ENCODE assay signal across 18 cellular contexts in the genomic region with DNA sequence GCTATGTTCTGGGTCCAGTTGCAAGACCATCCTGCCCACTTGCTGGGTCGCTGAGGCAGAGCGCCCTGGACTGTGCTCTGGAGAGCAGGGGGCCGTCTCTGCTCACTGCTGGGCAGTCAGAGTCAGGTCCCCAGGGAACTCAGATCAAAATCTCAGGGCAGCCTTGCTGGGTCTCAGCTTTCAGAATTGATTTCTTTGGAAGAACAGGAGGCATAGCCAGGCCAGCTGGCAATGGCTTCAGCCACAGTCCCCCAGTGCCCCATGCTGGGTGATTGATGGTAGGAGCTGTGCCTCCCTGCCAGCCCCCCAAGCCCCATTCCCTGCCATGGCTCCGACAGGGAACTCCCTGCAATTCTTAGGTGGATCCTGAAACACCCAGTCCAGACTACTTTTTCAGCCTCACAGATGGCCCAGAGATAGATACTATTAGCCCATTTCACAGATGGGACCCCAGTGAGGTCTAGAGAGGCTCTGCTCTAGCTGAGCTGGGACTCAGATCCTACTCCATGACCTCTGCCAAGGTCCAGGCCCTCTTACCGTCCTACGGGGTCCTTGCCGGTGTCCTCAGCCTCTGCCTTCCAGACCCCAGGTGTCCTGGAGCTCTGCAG. TPM values are rescaled to one million over a fixed set of nuclear protein-coding genes. Genes with fewer than 3 reads are reported as not detected.
A peak's percentile ranks its signal among the peaks of the same experiment; 100 is the strongest.
DNase-seq lines count a peak whose midpoint lies in the region; ATAC-seq, FAIRE-seq and TF ChIP-seq lines count a peak whose summit lies in the region.
"Had no signal": no experiment of that assay in that cellular context is flagged by ENCODE, and none has a peak within 500 bp of the region (broad histone marks: within the 10 kb centered on the region; RNA-seq: fewer than 3 reads in every experiment).

No MANE protein-coding gene starts in this region.

- H3K36me3 Mint-ChIP-seq in activated naive CD8-positive, alpha-beta T cell treated with anti-CD3 and anti-CD28 coated beads, Interleukin-2, amount 50 U/mL, for 24 hours (ENCODE audit: low read depth): no peaks in the 10 kb centered on the region

- H3K9me3 ChIP-seq in endothelial cell of umbilical vein (replicated peaks; ENCODE audit: control insufficient read depth, insufficient read depth, low read length) (no peaks in the 10 kb centered on the region), neuronal stem cell (replicated peaks in 1 of 2; ENCODE audit: control insufficient read depth in 2 of 2, insufficient read depth in 1 of 2, low read depth in 1 of 2, low read length in 2 of 2) (peaks cover 8 to 9% of the 10 kb centered on the region in 2 donors), upper lobe of left lung (peaks cover 0 to 4% (median 0%) of the 10 kb centered on the region in 4 donors)

- H3K9ac ChIP-seq in endothelial cell of umbilical vein (replicated peaks; ENCODE audit: extremely low read depth, insufficient read depth, low read length): peak overlapping the region; percentile 87
- H3K9ac ChIP-seq in neuronal stem cell (ENCODE audit: low read depth, low read length, poor library complexity): no peak overlapping the region

- peaks cover 59% of the 10 kb centered on the region for H3K79me2 ChIP-seq in endothelial cell of umbilical vein (ENCODE audit: control insufficient read depth, insufficient read depth, low read length)

- H3K4me1 Mint-ChIP-seq in activated naive CD8-positive, alpha-beta T cell treated with anti-CD3 and anti-CD28 coated beads, Interleukin-2, amount 50 U/mL, for 24 hours: no peaks in the 10 kb centered on the region

- POLR2A ChIA-PET in endothelial cell of umbilical vein (lab: Charles Lee): interaction anchor here (2.5 to 3.1 kb wide), 2 partner anchors 11 to 12 kb away, joined by 11 to 13 read pairs; partner anchors contain the start of gene ADIRF

- H3K4ac ChIP-seq in neuronal stem cell (ENCODE audit: low read length): no peak overlapping the region

- H2BK120ac ChIP-seq in neuronal stem cell (ENCODE audit: low read depth, low read length): peak overlapping the region; percentile 82

- intact Hi-C loops in endothelial cell of umbilical vein (cut with micrococcal nuclease): loop anchor here (2.0 to 10.0 kb wide), 3 partner anchors 14 to 1928 kb away; partner anchors contain the start of gene STAMBPL1

- no peaks in the 10 kb centered on the region for H4K20me1 ChIP-seq in endothelial cell of umbilical vein (replicated peaks; ENCODE audit: control insufficient read depth, extremely low read depth, insufficient read depth, low read length)

- no peak overlapping the region for H2BK5ac ChIP-seq in neuronal stem cell (ENCODE audit: low read length)

- ATAC-seq in upper lobe of left lung (ENCODE audit: low FRiP score in 2 of 2) (no peak), GM21528 (IDR thresholded peaks at IDR 0.05; ENCODE audit: low FRiP score, unreplicated experiment) (no peak)
- ATAC-seq in activated naive CD8-positive, alpha-beta T cell treated with anti-CD3 and anti-CD28 coated beads, Interleukin-2, amount 50 U/mL, for 24 hours: no peak

- DNase-seq in NCI-H82 (lab: John Stamatoyannopoulos, UW) (peak; percentile 14), NCI-H82 treated with DMSO at 0.1 percent for 48 hours (lab: John Stamatoyannopoulos, UW; ENCODE audit: unreplicated experiment) (no peak), endothelial cell of umbilical vein (ENCODE audit: low read depth, low spot score) (no peak), neuronal stem cell (ENCODE audit: low spot score) (no peak), upper lobe of left lung (no peak)
- DNase-seq in activated naive CD8-positive, alpha-beta T cell treated with anti-CD3 and anti-CD28 coated beads, Interleukin-2, amount 50 U/mL, for 24 hours: no peak
- no peak for DNase-seq in NK-92 treated with Interleukin-12 subunit alpha and Interleukin-12 subunit beta, amount 100 ng/mL, for 24 hours (lab: John Stamatoyannopoulos, UW)
- DNase-seq: activated CD4-positive, alpha-beta T cell treated with anti-CD3 and anti-CD28 coated beads, Interleukin-2, amount 50 U/mL, for 4 hours; NCI-H1048; NCI-H226; PC-9; stimulated activated naive CD4-positive, alpha-beta T cell treated with Interleukin-2 at 50 U/mL for 16 hours had no signal

- H3K9me1 ChIP-seq in endothelial cell of umbilical vein (replicated peaks; ENCODE audit: control insufficient read depth, extremely low read depth, insufficient read depth, low read length): no peaks in the 10 kb centered on the region

- H3K36me3 ChIP-seq in endothelial cell of umbilical vein (ENCODE audit: control insufficient read depth in 2 of 2, extremely low read depth in 1 of 2, insufficient read depth in 2 of 2, low read length in 2 of 2) (no peaks in the 10 kb centered on the region), neuronal stem cell (replicated peaks in 1 of 2; ENCODE audit: control insufficient read depth in 2 of 2, insufficient read depth in 2 of 2, low read length in 2 of 2) (no peaks in the 10 kb centered on the region), upper lobe of left lung (no peaks in the 10 kb centered on the region)

- H3K27me3 ChIP-seq in endothelial cell of umbilical vein (ENCODE audit: control insufficient read depth in 2 of 2, insufficient read depth in 2 of 2, low read length in 2 of 2) (no peaks in the 10 kb centered on the region), neuronal stem cell (ENCODE audit: control insufficient read depth in 3 of 3, insufficient read depth in 3 of 3, low read depth in 1 of 3, low read length in 3 of 3) (no peaks in the 10 kb centered on the region), upper lobe of left lung (no peaks in the 10 kb centered on the region)

- no peak overlapping the region for H3K4me3 Mint-ChIP-seq in activated naive CD8-positive, alpha-beta T cell treated with anti-CD3 and anti-CD28 coated beads, Interleukin-2, amount 50 U/mL, for 24 hours

- H3K23ac ChIP-seq in neuronal stem cell (ENCODE audit: low read depth, low read length, poor library complexity): no peak overlapping the region

- H2AK5ac ChIP-seq in neuronal stem cell (ENCODE audit: low read depth, low read length): peak overlapping the region; percentile 99

- H4K91ac ChIP-seq in neuronal stem cell (ENCODE audit: low read depth, low read length, poor library complexity): no peak overlapping the region

- WGBS in neuronal stem cell (ENCODE audit: extremely low coverage in 2 of 2, insufficient read length in 2 of 2, insufficient replicate concordance in 1 of 2), 2 donors: no CpG with 5 or more reads among the region's 7 CpGs
- WGBS in upper lobe of left lung, 2 donors: 75% methylated on average over 5 of the region's 7 CpGs; no CpG with 5 or more reads in 1 of the 2 donors

- peak overlapping the region; percentile 34 for H2BK15ac ChIP-seq in neuronal stem cell (ENCODE audit: low read length)

- no peak for TF ChIP-seq EP300 in upper lobe of left lung (IDR thresholded peaks at IDR 0.05)

- H3K27me3 Mint-ChIP-seq in activated naive CD8-positive, alpha-beta T cell treated with anti-CD3 and anti-CD28 coated beads, Interleukin-2, amount 50 U/mL, for 24 hours: no peaks in the 10 kb centered on the region

- H3K79me1 ChIP-seq in neuronal stem cell (ENCODE audit: low read depth, low read length): peaks cover 1% of the 10 kb centered on the region

- BruUV-seq in endothelial cell of umbilical vein (replicated peaks; lab: Mats Ljungman, UMichigan): TSS peak; percentile 75

- H3K4me3 ChIP-seq in endothelial cell of umbilical vein (replicated peaks in 1 of 3; ENCODE audit: insufficient read depth in 1 of 3, low read depth in 1 of 3, low read length in 3 of 3): peak overlapping the region; percentile 32 to 81 (median 65)
- no peak overlapping the region for H3K4me3 ChIP-seq in neuronal stem cell (ENCODE audit: low read length in 2 of 2)
- peak overlapping the region; percentile 27 to 47 (median 38) for H3K4me3 ChIP-seq in upper lobe of left lung
- H3K4me3 ChIP-seq: PC-9 had no signal

- no peak for TF ChIP-seq CTCF in endothelial cell of umbilical vein (IDR thresholded peaks at IDR 0.05; ENCODE audit: extremely low read depth in 1 of 2, insufficient read depth in 1 of 2, low read depth in 1 of 2, low read length in 2 of 2)
- TF ChIP-seq CTCF in upper lobe of left lung (IDR thresholded peaks at IDR 0.05): no peak

- H3K14ac ChIP-seq in neuronal stem cell (ENCODE audit: low read length): peak overlapping the region; percentile 87

- no peak overlapping the region for H4K8ac ChIP-seq in neuronal stem cell (ENCODE audit: low read depth, low read length)

- H3K4me2 ChIP-seq in endothelial cell of umbilical vein (ENCODE audit: insufficient read depth, low read length) (peak overlapping the region; percentile 47), neuronal stem cell (ENCODE audit: insufficient read depth, low read length, poor library complexity, severe bottlenecking) (no peak overlapping the region)
- H3K4me2 ChIP-seq: PC-9 had no signal

- H2BK12ac ChIP-seq in neuronal stem cell (ENCODE audit: low read length): peak overlapping the region; percentile 66

- peak overlapping the region; percentile 44 for H3K18ac ChIP-seq in neuronal stem cell (ENCODE audit: low read length)

- peak; percentile 71 for FAIRE-seq in endothelial cell of umbilical vein (lab: Jason Lieb, UNC)
- FAIRE-seq: bronchial epithelial cell had no signal

- CTCF ChIA-PET in endothelial cell of umbilical vein (lab: Charles Lee): interaction anchor here (0.9 to 8.7 kb wide), 3 partner anchors 11 to 136 kb away, joined by 3 to 325 read pairs (median 110); partner anchors contain the start of gene ADIRF

- H3K27ac ChIP-seq in endothelial cell of umbilical vein (ENCODE audit: insufficient read depth, low read depth, low read length) (peak overlapping the region; percentile 98), neuronal stem cell (replicated peaks; ENCODE audit: low read length) (no peak overlapping the region), upper lobe of left lung (peak overlapping the region; percentile 81 to 90 (median 85))
- H3K27ac ChIP-seq: PC-9 had no signal

- peaks cover 12% of the 10 kb centered on the region for H3K9me3 Mint-ChIP-seq in activated naive CD8-positive, alpha-beta T cell treated with anti-CD3 and anti-CD28 coated beads, Interleukin-2, amount 50 U/mL, for 24 hours

- H3K27ac Mint-ChIP-seq in activated naive CD8-positive, alpha-beta T cell treated with anti-CD3 and anti-CD28 coated beads, Interleukin-2, amount 50 U/mL, for 24 hours: no peak overlapping the region
- H3K27ac Mint-ChIP-seq: activated T-helper 2 cell treated with anti-CD3 and anti-CD28 coated beads, Interferon-gamma antibody, Interleukin-2, Interleukin-4, amounts not matched to agents 10 μg/mL and 5 μg/mL and 100 μg/mL, durations not matched to agents 14 hours and 24 hours and 36 hours had no signal

- dilution Hi-C loops in endothelial cell of umbilical vein (cut with MboI; ENCODE audit: extremely low pct_ligation_motif_present, low sequenced_read_pairs): no loop called here

- TF ChIP-seq POLR2A in endothelial cell of umbilical vein (IDR thresholded peaks at IDR 0.05; ENCODE audit: low read depth, low read length) (no peak), upper lobe of left lung (IDR thresholded peaks at IDR 0.05) (no peak)

- H2AFZ ChIP-seq in endothelial cell of umbilical vein (ENCODE audit: low read depth, low read length): no peak overlapping the region
- peak overlapping the region; percentile 76 for H2AFZ ChIP-seq in neuronal stem cell (ENCODE audit: low read length)
- H2AFZ ChIP-seq: PC-9 had no signal

- H3K4me1 ChIP-seq in endothelial cell of umbilical vein (ENCODE audit: control insufficient read depth, extremely low read depth, insufficient read depth, low read length) (peaks cover 66% of the 10 kb centered on the region), neuronal stem cell (ENCODE audit: control insufficient read depth in 2 of 2, insufficient read depth in 1 of 2, low read depth in 1 of 2, low read length in 2 of 2) (peaks cover 46 to 54% of the 10 kb centered on the region in 2 donors), upper lobe of left lung (peaks cover 26 to 62% (median 55%) of the 10 kb centered on the region in 4 donors)

RNA-seq across cellular contexts. Expression of gene MMRN2, which starts 0.5 kb away (rescaled TPM):
- total RNA-seq in endothelial cell of umbilical vein: 169 TPM in 2 replicates
- polyA plus RNA-seq in endothelial cell of umbilical vein: 143 and 154 TPM in 2 replicates
- 139 and 140 TPM in 2 replicates for polyA plus RNA-seq in endothelial cell of umbilical vein (2011; cell fraction: cytosol; rRNA removed)
- 125 and 134 TPM in 2 replicates for polyA plus RNA-seq in endothelial cell of umbilical vein (2011; cell fraction: nucleus; rRNA removed)
- 160 and 182 TPM in 2 replicates for polyA plus RNA-seq in endothelial cell of umbilical vein (2012)
- polyA minus RNA-seq in endothelial cell of umbilical vein: 212 and 222 TPM in 2 replicates
- polyA minus RNA-seq in endothelial cell of umbilical vein (2011; cell fraction: cytosol; rRNA and poly(A)+ RNA removed): not detected
- polyA minus RNA-seq in endothelial cell of umbilical vein (2011; cell fraction: nucleus; rRNA and poly(A)+ RNA removed): 64.9 and 76.6 TPM in 2 replicates
- polyA plus RNA-seq in neuronal stem cell (2013, experiment 1 of 2): 0.52 TPM
- polyA plus RNA-seq in neuronal stem cell (2013, experiment 2 of 2): 0.40 TPM
- 10 to 100 TPM; 18.8 to 76.8 (median 31.3) TPM for total RNA-seq in upper lobe of left lung
- total RNA-seq: A172; activated T-helper 2 cell treated with anti-CD3 and anti-CD28 coated beads, Interferon-gamma antibody, Interleukin-2, Interleukin-4, amounts not matched to agents 10 μg/mL and 5 μg/mL and 100 μg/mL, durations not matched to agents 14 hours and 24 hours and 36 hours; T-helper 2 cell treated with Interferon-gamma antibody and Interleukin-4, amounts not matched to agents 100 ng/mL and 5 ng/mL, for 36 hours had no signal

RNA-seq across cellular contexts. Expression of gene SNCG, which starts 1.5 kb away (rescaled TPM):
- 30.5 and 31.4 TPM in 2 replicates for total RNA-seq in endothelial cell of umbilical vein
- 50.6 and 60.8 TPM in 2 replicates for polyA plus RNA-seq in endothelial cell of umbilical vein
- 87.4 and 89.6 TPM in 2 replicates for polyA plus RNA-seq in endothelial cell of umbilical vein (2011; cell fraction: cytosol; rRNA removed)
- polyA plus RNA-seq in endothelial cell of umbilical vein (2011; cell fraction: nucleus; rRNA removed): 43.1 and 43.7 TPM in 2 replicates
- polyA plus RNA-seq in endothelial cell of umbilical vein (2012): 79.1 and 90.4 TPM in 2 replicates
- polyA minus RNA-seq in endothelial cell of umbilical vein: 10.3 and 10.6 TPM in 2 replicates
- polyA minus RNA-seq in endothelial cell of umbilical vein (2011; cell fraction: cytosol; rRNA and poly(A)+ RNA removed): 3.9 TPM
- polyA minus RNA-seq in endothelial cell of umbilical vein (2011; cell fraction: nucleus; rRNA and poly(A)+ RNA removed): 3.9 and 7.0 TPM in 2 replicates
- 0.21 TPM for polyA plus RNA-seq in neuronal stem cell (2013, experiment 1 of 2)
- polyA plus RNA-seq in neuronal stem cell (2013, experiment 2 of 2): 0.29 TPM
- total RNA-seq in upper lobe of left lung: 10 to 100 TPM in 1 of 6 donors, 1 to 10 TPM in 4, not detected in 1; 2.9 to 24.7 (median 6.4) TPM
- total RNA-seq: activated T-helper 2 cell treated with anti-CD3 and anti-CD28 coated beads, Interferon-gamma antibody, Interleukin-2, Interleukin-4, amounts not matched to agents 10 μg/mL and 5 μg/mL and 100 μg/mL, durations not matched to agents 14 hours and 24 hours and 36 hours; T-helper 2 cell treated with Interferon-gamma antibody and Interleukin-4, amounts not matched to agents 100 ng/mL and 5 ng/mL, for 36 hours had no signal

RNA-seq across cellular contexts. Expression of gene ADIRF, which starts 11.3 kb away (rescaled TPM):
- 2.8 and 4.4 TPM in 2 replicates for total RNA-seq in endothelial cell of umbilical vein
- 3.7 and 10.9 TPM in 2 replicates for polyA plus RNA-seq in endothelial cell of umbilical vein
- polyA plus RNA-seq in endothelial cell of umbilical vein (2011; cell fraction: cytosol; rRNA removed): 4.3 and 4.6 TPM in 2 replicates
- 1.1 and 2.3 TPM in 2 replicates for polyA plus RNA-seq in endothelial cell of umbilical vein (2011; cell fraction: nucleus; rRNA removed)
- polyA plus RNA-seq in endothelial cell of umbilical vein (2012): 37.9 and 46.9 TPM in 2 replicates
- polyA minus RNA-seq in endothelial cell of umbilical vein: 0.92 and 1.7 TPM in 2 replicates
- not detected for polyA minus RNA-seq in endothelial cell of umbilical vein (2011; cell fraction: cytosol; rRNA and poly(A)+ RNA removed)
- polyA minus RNA-seq in endothelial cell of umbilical vein (2011; cell fraction: nucleus; rRNA and poly(A)+ RNA removed): 1.2 TPM in 1 of 2 replicates, not detected in the other
- 0.18 TPM for polyA plus RNA-seq in neuronal stem cell (2013, experiment 1 of 2)
- polyA plus RNA-seq in neuronal stem cell (2013, experiment 2 of 2): 0.29 TPM
- 100 to 1,000 TPM in 5 of 6 donors, 10 to 100 TPM in 1; 51.3 to 202 (median 164) TPM for total RNA-seq in upper lobe of left lung
- total RNA-seq: A172; activated T-helper 2 cell treated with anti-CD3 and anti-CD28 coated beads, Interferon-gamma antibody, Interleukin-2, Interleukin-4, amounts not matched to agents 10 μg/mL and 5 μg/mL and 100 μg/mL, durations not matched to agents 14 hours and 24 hours and 36 hours; renal cortical epithelial cell; T-helper 2 cell treated with Interferon-gamma antibody and Interleukin-4, amounts not matched to agents 100 ng/mL and 5 ng/mL, for 36 hours had no signal

Comparison
In these comparisons a context has a peak if more than half of its experiments do, and no peak if none do; other contexts are left out.
1. H3K4me3 ChIP-seq: peak in endothelial cell of umbilical vein (3 of 3) and upper lobe of left lung (4 of 4); none in neuronal stem cell (0 of 2).